11 cellular contexts compared by ENCODE assay signal in the genomic region with DNA sequence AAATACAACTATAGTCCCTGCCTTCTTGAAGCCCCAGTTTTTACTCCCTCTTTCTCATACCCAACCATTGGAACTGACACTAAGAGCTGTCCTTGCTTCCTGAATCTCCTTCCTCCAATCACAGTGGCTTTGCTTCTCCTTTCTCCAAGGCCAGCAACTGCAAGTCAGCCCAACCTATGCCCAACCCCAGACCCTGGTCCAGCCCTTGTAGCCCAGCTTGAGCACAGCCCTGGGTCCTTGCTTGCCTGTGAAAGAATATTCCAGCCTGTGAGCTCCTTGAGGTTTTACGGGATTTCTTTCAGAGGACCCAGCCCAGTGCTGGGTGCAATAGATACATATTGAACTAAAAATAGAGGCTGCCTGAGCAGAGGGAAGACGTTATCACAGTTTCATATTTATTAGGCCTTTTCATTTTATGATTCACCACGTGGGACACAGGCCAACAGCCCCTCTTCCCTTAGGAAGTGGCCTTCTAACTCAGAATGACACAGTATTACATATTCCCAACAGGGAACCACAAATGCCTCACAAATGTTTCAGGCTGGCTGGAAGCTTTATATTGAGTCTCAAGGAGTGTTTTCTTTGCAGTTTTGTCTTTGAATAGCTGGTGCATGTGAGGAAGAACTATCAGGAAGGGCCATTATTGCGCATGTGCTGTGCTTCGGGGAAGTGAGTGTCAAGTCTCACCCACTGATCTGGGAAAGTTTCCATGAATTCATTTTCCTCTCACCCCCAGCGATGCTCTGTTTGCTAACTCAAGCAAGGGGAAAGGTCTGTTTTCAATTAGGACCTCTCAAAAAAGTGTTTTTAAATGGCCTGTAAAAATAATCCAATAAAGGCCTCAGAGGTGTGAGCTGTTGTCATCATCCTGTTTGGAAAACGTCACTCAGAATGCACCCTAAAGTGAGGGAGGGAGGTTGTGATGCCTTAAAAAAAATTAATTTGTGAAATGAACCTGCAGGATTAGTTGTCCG.
A peak's percentile ranks its signal among the peaks of the same experiment; 100 is the strongest.
DNase-seq lines count a peak whose midpoint lies in the region; ATAC-seq and TF ChIP-seq lines count a peak whose summit lies in the region.
"Had no signal": no experiment of that assay in that cellular context is flagged by ENCODE, and none has a peak within 500 bp of the region (broad histone marks: within the 10 kb centered on the region; RNA-seq: fewer than 3 reads in every experiment).

No MANE protein-coding gene starts in this region.

- no peaks in the 10 kb centered on the region for H3K4me1 ChIP-seq in endodermal cell (ENCODE audit: control insufficient read depth, insufficient read depth, low read length)
- peaks cover 20% of the 10 kb centered on the region for H3K4me1 ChIP-seq in vagina
- H3K4me1 ChIP-seq: A549 had no signal

- no peak for TF ChIP-seq POLR2A in vagina (IDR thresholded peaks at IDR 0.05)

- H3K9me3 Mint-ChIP-seq in endodermal cell (no peaks in the 10 kb centered on the region), mesothelial cell of epicardium (no peaks in the 10 kb centered on the region)

- no peaks in the 10 kb centered on the region for H3K27me3 ChIP-seq in endodermal cell (ENCODE audit: control insufficient read depth, insufficient read depth, low read length, poor library complexity, severe bottlenecking)
- H3K27me3 ChIP-seq in vagina: no peaks in the 10 kb centered on the region

- H3K4me3 ChIP-seq in endodermal cell (ENCODE audit: low read length): no peak overlapping the region
- H3K4me3 ChIP-seq in vagina: no peak overlapping the region
- H3K4me3 ChIP-seq: A549 had no signal

- no peak overlapping the region for H3K9ac ChIP-seq in endodermal cell (ENCODE audit: extremely low read depth, low read length, poor library complexity, severe bottlenecking)

- H3K36me3 ChIP-seq in endodermal cell (ENCODE audit: control insufficient read depth, insufficient read depth, low read length) (no peaks in the 10 kb centered on the region), vagina (no peaks in the 10 kb centered on the region)

- H3K4me1 Mint-ChIP-seq in endodermal cell: peaks cover 7% of the 10 kb centered on the region
- peaks cover 52% of the 10 kb centered on the region for H3K4me1 Mint-ChIP-seq in mesothelial cell of epicardium

- H3K36me3 Mint-ChIP-seq in endodermal cell (ENCODE audit: low read depth) (no peaks in the 10 kb centered on the region), mesothelial cell of epicardium (no peaks in the 10 kb centered on the region)

- H3K27me3 Mint-ChIP-seq in endodermal cell (ENCODE audit: insufficient read depth) (no peaks in the 10 kb centered on the region), mesothelial cell of epicardium (ENCODE audit: low read depth) (no peaks in the 10 kb centered on the region)

- no peak overlapping the region for H3K27ac Mint-ChIP-seq in endodermal cell
- peak overlapping the region; percentile 81 for H3K27ac Mint-ChIP-seq in mesothelial cell of epicardium

- peak overlapping the region; percentile 64 for H3K27ac ChIP-seq in endodermal cell (ENCODE audit: low read depth, low read length)
- peak overlapping the region; percentile 60 for H3K27ac ChIP-seq in vagina
- H3K27ac ChIP-seq: A549 had no signal

- peak; percentile 60 for DNase-seq in Right ventricle myocardium inferior (ENCODE audit: missing footprints)
- DNase-seq in cardiac septum (ENCODE audit: low spot score): no peak
- DNase-seq in endodermal cell: no peak
- no peak for DNase-seq in mesothelial cell of epicardium (ENCODE audit: low spot score in 2 of 2, unreplicated experiment in 2 of 2)
- DNase-seq in vagina (ENCODE audit: extremely low spot score in 2 of 2): no peak
- no peak for DNase-seq in stimulated activated naive CD8-positive, alpha-beta T cell treated with anti-CD3 and anti-CD28 coated beads, Interleukin-15, Interleukin-2, amounts not matched to agents 100 U/mL and 50 U/mL, for 24 hours
- DNase-seq: midbrain, NCI-H1436 treated with DMSO at 0.1 percent for 48 hours had no signal

- TF ChIP-seq CTCF in endodermal cell (conservative IDR thresholded peaks at IDR 0.05) (no peak), mesothelial cell of epicardium (IDR thresholded peaks at IDR 0.05; ENCODE audit: unreplicated experiment) (no peak), vagina (IDR thresholded peaks at IDR 0.05) (no peak)

- 80 to 89% methylated on average over 8 of the region's 8 CpGs for WGBS in endodermal cell (ENCODE audit: insufficient coverage in 1 of 2, insufficient read length in 1 of 2), 2 experiments

- ATAC-seq in Right ventricle myocardium inferior: peak; percentile 80
- ATAC-seq in HG02973 (IDR thresholded peaks at IDR 0.05; ENCODE audit: unreplicated experiment): no peak
- ATAC-seq in stimulated activated naive CD8-positive, alpha-beta T cell treated with anti-CD3 and anti-CD28 coated beads, Interleukin-15, Interleukin-2, amounts not matched to agents 100 U/mL and 50 U/mL, for 24 hours: no peak
- ATAC-seq in GM21825 (IDR thresholded peaks at IDR 0.05; ENCODE audit: unreplicated experiment): no peak
- ATAC-seq: A549 had no signal

- no peak overlapping the region for H3K4me3 Mint-ChIP-seq in endodermal cell
- peak overlapping the region; percentile 8 for H3K4me3 Mint-ChIP-seq in mesothelial cell of epicardium

- no peaks in the 10 kb centered on the region for H3K9me3 ChIP-seq in endodermal cell (ENCODE audit: control insufficient read depth, low read length)
- no peaks in the 10 kb centered on the region for H3K9me3 ChIP-seq in vagina
- H3K9me3 ChIP-seq: A549 had no signal

- intact Hi-C loops in Right ventricle myocardium inferior (cut with DNase I) (no loop called here), cardiac septum (cut with DNase I) (no loop called here), vagina (cut with DNase I) (loop anchor here (10.0 kb wide), 1 partner anchor 465 kb away; no protein-coding TSS in a partner anchor)
